In genomic region chr1:89701746-89702241, GRCh38 we compare ENCODE assay signal across 9 cellular contexts.
DNase-seq lines count a peak whose midpoint lies in the region; ATAC-seq lines count a peak whose summit lies in the region.
"Had no signal": no experiment of that assay in that cellular context is flagged by ENCODE, and none has a peak within 500 bp of the region (broad histone marks: within the 10 kb centered on the region; RNA-seq: fewer than 3 reads in every experiment).

No MANE protein-coding gene starts in this region.

- H3K9me3 ChIP-seq in T-helper 17 cell (ENCODE audit: control insufficient read depth, low read length, poor library complexity, severe bottlenecking) = no peaks in the 10 kb centered on the region
- H3K9me3 ChIP-seq: neutrophil had no signal

- peaks cover 5% of the 10 kb centered on the region for H3K36me3 Mint-ChIP-seq in T-helper 17 cell (ENCODE audit: low read depth)
- peaks cover 48 to 70% of the 10 kb centered on the region in 2 donors for H3K36me3 Mint-ChIP-seq in activated naive CD4-positive, alpha-beta T cell treated with anti-CD3 and anti-CD28 coated beads, Interleukin-2, amount 50 U/mL, for 72 hours

- H3K27me3 Mint-ChIP-seq in T-helper 17 cell = no peaks in the 10 kb centered on the region

- H3K27ac Mint-ChIP-seq in T-helper 17 cell = peak overlapping the region; percentile 88
- peak overlapping the region; percentile 68 to 82 for H3K27ac Mint-ChIP-seq in activated naive CD4-positive, alpha-beta T cell treated with anti-CD3 and anti-CD28 coated beads, Interleukin-2, amount 50 U/mL, for 72 hours

- H3K4me1 Mint-ChIP-seq in T-helper 17 cell = peaks cover 40% of the 10 kb centered on the region

- peak in 75 of 76 experiments; percentile 13 to 92 (median 71) for DNase-seq in HUDEP-2 (lab: John Stamatoyannopoulos, UW; ENCODE audit: unreplicated experiment in 76 of 76)
- no peak for DNase-seq in T-helper 17 cell
- DNase-seq in activated naive CD4-positive, alpha-beta T cell treated with anti-CD3 and anti-CD28 coated beads, Interleukin-2, amount 50 U/mL, for 72 hours (ENCODE audit: low spot score in 2 of 2) = no peak
- peak; percentile 15 for DNase-seq in stimulated activated CD8-positive, alpha-beta memory T cell treated with anti-CD3 and anti-CD28 coated beads, Interleukin-12 subunit alpha, Interleukin-12 subunit beta, amount 100 ng/mL, for 1 hour (ENCODE audit: low read depth)
- DNase-seq in HPDE6-E6E7 (ENCODE audit: extremely low spot score) = no peak
- no peak for DNase-seq in SIG-M5 (lab: John Stamatoyannopoulos, UW)

- H3K9me3 Mint-ChIP-seq in activated naive CD4-positive, alpha-beta T cell treated with anti-CD3 and anti-CD28 coated beads, Interleukin-2, amount 50 U/mL, for 72 hours = peaks cover 3 to 5% of the 10 kb centered on the region in 2 donors

- no peak for ATAC-seq in T-helper 17 cell
- ATAC-seq in activated naive CD4-positive, alpha-beta T cell treated with anti-CD3 and anti-CD28 coated beads, Interleukin-2, amount 50 U/mL, for 72 hours = peak in 1 of 2 donors; percentile 64
- no peak for ATAC-seq in GM21529 (IDR thresholded peaks at IDR 0.05; ENCODE audit: unreplicated experiment)
- ATAC-seq: left lobe of liver had no signal

- H3K4me3 Mint-ChIP-seq in T-helper 17 cell = no peak overlapping the region

Comparison
In these comparisons a context has a peak if more than half of its experiments do, and no peak if none do; other contexts are left out.
1. DNase-seq: peak in HUDEP-2 (75 of 76) and stimulated activated CD8-positive, alpha-beta memory T cell treated with anti-CD3 and anti-CD28 coated beads, Interleukin-12 subunit alpha, Interleukin-12 subunit beta, amount 100 ng/mL, for 1 hour (single experiment); none in T-helper 17 cell (0 of 3), activated naive CD4-positive, alpha-beta T cell treated with anti-CD3 and anti-CD28 coated beads, Interleukin-2, amount 50 U/mL, for 72 hours (0 of 2), HPDE6-E6E7 (single experiment) and SIG-M5 (single experiment).